Comparison of ENCODE assay signal across 1 cellular context in genomic region chr4:145618912-145619638, GRCh38.
TF ChIP-seq lines count a peak whose summit lies in the region.

TSS of gene MMAA (plus strand) at chr4:145619385. CDS start at chr4:145639140, 19,755 bp downstream.

TF ChIP-seq in HepG2, 621 proteins besides CTCF, POLR2A, EP300 and RAD21 (continued from another document and continues in another):
- TF ChIP-seq ZSCAN5A (CRISPR knock-in tag; IDR thresholded peaks at IDR 0.05; ENCODE audit: borderline replicate concordance) (no peak), PRDM10 (CRISPR knock-in tag; IDR thresholded peaks at IDR 0.05; ENCODE audit: low read depth) (0 out of 2 replicates have a peak, but pooled peaks have one; percentile 10), FOXP4 (CRISPR knock-in tag; IDR thresholded peaks at IDR 0.05) (peak; percentile 17), FOSL1 (CRISPR knock-in tag; IDR thresholded peaks at IDR 0.05; ENCODE audit: borderline replicate concordance) (no peak), TAF1 (CRISPR knock-in tag; IDR thresholded peaks at IDR 0.05) (peak; percentile 93), NFRKB (IDR thresholded peaks at IDR 0.05) (no peak), TBX2 (CRISPR knock-in tag; IDR thresholded peaks at IDR 0.05; ENCODE audit: borderline replicate concordance) (peak; percentile 92), HNF1A (IDR thresholded peaks at IDR 0.05; ENCODE audit: low read depth) (no peak; the same call in 1 of the 2 replicates), HNF1A (CRISPR knock-in tag; IDR thresholded peaks at IDR 0.05; ENCODE audit: borderline replicate concordance) (peak; percentile 80; the same call in 1 of the 2 replicates), ZNF552 (CRISPR knock-in tag; IDR thresholded peaks at IDR 0.05; ENCODE audit: borderline replicate concordance) (peak; percentile 74; the same call in 1 of the 2 replicates), PRDM15 (CRISPR knock-in tag; IDR thresholded peaks at IDR 0.05) (0 out of 2 replicates have a peak, but pooled peaks have one; percentile 43), ZNF512 (CRISPR knock-in tag; IDR thresholded peaks at IDR 0.05) (no peak), HDAC6 (IDR thresholded peaks at IDR 0.05; ENCODE audit: low read depth, low read length) (no peak), CENPT (CRISPR knock-in tag; IDR thresholded peaks at IDR 0.05; ENCODE audit: low read depth) (no peak), ZNF609 (CRISPR knock-in tag; IDR thresholded peaks at IDR 0.05; ENCODE audit: borderline replicate concordance) (no peak; the same call in 1 of the 2 replicates), MEIS1 (CRISPR knock-in tag; IDR thresholded peaks at IDR 0.05; ENCODE audit: borderline replicate concordance) (no peak), ZBED4 (CRISPR knock-in tag; IDR thresholded peaks at IDR 0.05; ENCODE audit: borderline replicate concordance) (no peak), ZNF124 (CRISPR knock-in tag; IDR thresholded peaks at IDR 0.05) (no peak; the same call in 1 of the 2 replicates), ARNT2 (CRISPR knock-in tag; IDR thresholded peaks at IDR 0.05; ENCODE audit: low read depth) (peak; percentile 94), ATF7-NPFF (CRISPR knock-in tag; IDR thresholded peaks at IDR 0.05; ENCODE audit: low read depth) (peak; percentile 96)
